Comparison of ENCODE assay signal across 20 cellular contexts in genomic region chr19:656751-657559, GRCh38. TPM values are rescaled to one million over a fixed set of nuclear protein-coding genes. Genes with fewer than 3 reads are reported as not detected.
A peak's percentile ranks its signal among the peaks of the same experiment; 100 is the strongest.
DNase-seq lines count a peak whose midpoint lies in the region; ATAC-seq and TF ChIP-seq lines count a peak whose summit lies in the region.
"Had no signal": no experiment of that assay in that cellular context is flagged by ENCODE, and none has a peak within 500 bp of the region (broad histone marks: within the 10 kb centered on the region; RNA-seq: fewer than 3 reads in every experiment).

No MANE protein-coding gene starts in this region.

- no peak for ATAC-seq in activated naive CD4-positive, alpha-beta T cell treated with anti-CD3 and anti-CD28 coated beads, Interleukin-2, amount 50 U/mL, for 72 hours
- ATAC-seq in T-helper 17 cell = no peak
- ATAC-seq in psoas muscle = no peak
- ATAC-seq: PC-3 had no signal

- H3K27ac ChIP-seq in spleen (peak overlapping the region in 5 of 8 donors; percentile 7 to 99 (median 98)), psoas muscle (no peak overlapping the region)

- peaks cover 17 to 29% of the 10 kb centered on the region in 2 donors for H3K36me3 Mint-ChIP-seq in activated naive CD4-positive, alpha-beta T cell treated with anti-CD3 and anti-CD28 coated beads, Interleukin-2, amount 50 U/mL, for 72 hours
- no peaks in the 10 kb centered on the region for H3K36me3 Mint-ChIP-seq in T-helper 17 cell (ENCODE audit: low read depth)
- no peaks in the 10 kb centered on the region for H3K36me3 Mint-ChIP-seq in immature natural killer cell

- no peaks in the 10 kb centered on the region for H3K27me3 Mint-ChIP-seq in T-helper 17 cell
- H3K27me3 Mint-ChIP-seq in immature natural killer cell (ENCODE audit: low read depth in 3 of 3) = peaks cover 25 to 38% (median 30%) of the 10 kb centered on the region in 3 donors
- H3K27me3 Mint-ChIP-seq: activated CD4-positive, alpha-beta T cell treated with anti-CD3 and anti-CD28 coated beads, Interleukin-2, amount 10 ng/mL, durations not matched to agents 24 days and 14 days had no signal

- DNase-seq in activated naive CD4-positive, alpha-beta T cell treated with anti-CD3 and anti-CD28 coated beads, Interleukin-2, amount 50 U/mL, for 72 hours (ENCODE audit: low spot score in 2 of 2) = no peak
- DNase-seq in activated naive CD4-positive, alpha-beta T cell (lab: John Stamatoyannopoulos, UW) = no peak
- no peak for DNase-seq in T-helper 17 cell
- DNase-seq in immature natural killer cell = no peak
- peak; percentile 74 for DNase-seq in spleen
- DNase-seq in GM13977 (ENCODE audit: low spot score) = no peak
- no peak for DNase-seq in psoas muscle
- no peak for DNase-seq in foreskin fibroblast
- DNase-seq: activated CD4-positive, alpha-beta T cell treated with anti-CD3 and anti-CD28 coated beads, Interleukin-2, amount 10 ng/mL, durations not matched to agents 24 days and 14 days; activated naive CD4-positive, alpha-beta T cell treated with Interleukin-2 at 50 U/mL for 16 hours; DMS153; NCI-H82; PC-3; retina; SIG-M5; stimulated activated CD4-positive, alpha-beta T cell treated with anti-CD3 and anti-CD28 coated beads, Interleukin-12 subunit alpha, Interleukin-12 subunit beta, amount 100 ng/mL, for 4 hours; stimulated activated CD8-positive, alpha-beta memory T cell treated with anti-CD3 and anti-CD28 coated beads, Interleukin-4, amount 100 ng/mL, for 48 hours; T-helper 1 cell had no signal

- 75 to 89% (median 84%) methylated on average over 33 to 43 of the region's 43 CpGs for WGBS in spleen, 5 donors
- WGBS in psoas muscle, 3 donors = 80 to 83% (median 83%) methylated on average over 42 to 43 of the region's 43 CpGs

- H3K36me3 ChIP-seq in spleen = peaks cover 0 to 75% (median 38%) of the 10 kb centered on the region in 6 donors
- peaks cover 0 to 20% of the 10 kb centered on the region in 2 donors for H3K36me3 ChIP-seq in psoas muscle (ENCODE audit: insufficient read depth in 1 of 2, low read depth in 1 of 2)

- H3K4me3 ChIP-seq in spleen (peak overlapping the region in 1 of 8 donors; percentile 1), psoas muscle (no peak overlapping the region), foreskin fibroblast (ENCODE audit: low read depth in 1 of 2, low read length in 2 of 2) (no peak overlapping the region)

- in situ Hi-C loops in GM13977 (cut with MboI; ENCODE audit: low pct_unique_long_range_greater_than_20kb, low sequenced_read_pairs, unreplicated experiment) = no loop called here

- H3K4me1 ChIP-seq in spleen (peaks cover 46 to 100% (median 80%) of the 10 kb centered on the region in 6 donors), psoas muscle (peaks cover 50% of the 10 kb centered on the region)

- no peak for TF ChIP-seq POLR2A in spleen (IDR thresholded peaks at IDR 0.05)

- TF ChIP-seq CTCF in spleen (IDR thresholded peaks at IDR 0.05 in 8 of 11, conservative IDR thresholded peaks at IDR 0.05 in 3 of 11) = no peak
- TF ChIP-seq CTCF in GM13977 (IDR thresholded peaks at IDR 0.05; ENCODE audit: extremely low read depth, insufficient read depth, missing control alignments) = no peak
- TF ChIP-seq CTCF in psoas muscle (IDR thresholded peaks at IDR 0.05) = no peak
- TF ChIP-seq CTCF in foreskin fibroblast (IDR thresholded peaks at IDR 0.05; ENCODE audit: low read depth, low read length) = no peak

- H3K4me3 Mint-ChIP-seq in T-helper 17 cell (peak overlapping the region; percentile 69), immature natural killer cell (peak overlapping the region in 3 of 5 donors; percentile 7 to 75 (median 61))
- H3K4me3 Mint-ChIP-seq: activated CD4-positive, alpha-beta T cell treated with anti-CD3 and anti-CD28 coated beads, Interleukin-2, amount 10 ng/mL, durations not matched to agents 24 days and 14 days had no signal

- H3K9me3 Mint-ChIP-seq in activated naive CD4-positive, alpha-beta T cell treated with anti-CD3 and anti-CD28 coated beads, Interleukin-2, amount 50 U/mL, for 72 hours = no peaks in the 10 kb centered on the region
- H3K9me3 Mint-ChIP-seq in immature natural killer cell = no peaks in the 10 kb centered on the region
- H3K9me3 Mint-ChIP-seq: activated CD4-positive, alpha-beta T cell treated with anti-CD3 and anti-CD28 coated beads, Interleukin-2, amount 10 ng/mL, durations not matched to agents 24 days and 14 days had no signal

- peak overlapping the region; percentile 14 to 70 for H3K27ac Mint-ChIP-seq in activated naive CD4-positive, alpha-beta T cell treated with anti-CD3 and anti-CD28 coated beads, Interleukin-2, amount 50 U/mL, for 72 hours
- peak overlapping the region; percentile 95 for H3K27ac Mint-ChIP-seq in T-helper 17 cell
- H3K27ac Mint-ChIP-seq in immature natural killer cell = peak overlapping the region in 5 of 6 donors; percentile 82 to 99 (median 93)

- no peaks in the 10 kb centered on the region for H3K9me3 ChIP-seq in T-helper 17 cell (ENCODE audit: control insufficient read depth, low read length, poor library complexity, severe bottlenecking)
- H3K9me3 ChIP-seq in spleen = no peaks in the 10 kb centered on the region
- no peaks in the 10 kb centered on the region for H3K9me3 ChIP-seq in psoas muscle

- no peaks in the 10 kb centered on the region for H3K27me3 ChIP-seq in spleen (replicated peaks in 1 of 7)
- H3K27me3 ChIP-seq in psoas muscle (ENCODE audit: insufficient read depth in 3 of 3, low read length in 2 of 3) = no peaks in the 10 kb centered on the region

- H3K4me1 Mint-ChIP-seq in T-helper 17 cell = peaks cover 49% of the 10 kb centered on the region
- peaks cover 49 to 73% of the 10 kb centered on the region in 2 donors for H3K4me1 Mint-ChIP-seq in immature natural killer cell

- intact Hi-C loops in spleen (cut with DNase I; ENCODE audit: low total_unique reads) (no loop called here), psoas muscle (cut with DNase I) (no loop called here)

RNA-seq across cellular contexts. Expression of gene RNF126, which starts 6.1 kb away (rescaled TPM):
- 10 to 100 TPM; 69.6 to 98.7 TPM for total RNA-seq in activated naive CD4-positive, alpha-beta T cell treated with anti-CD3 and anti-CD28 coated beads, Interleukin-2, amount 50 U/mL, for 72 hours
- total RNA-seq in T-helper 17 cell = 100 to 1,000 TPM; 105 to 126 TPM
- 100 to 1,000 TPM in 1 of 3 donors, 10 to 100 TPM in 2; 78.7 to 119 (median 94.4) TPM for polyA plus RNA-seq in immature natural killer cell
- total RNA-seq in spleen = 10 to 100 TPM; 49.2 to 95.1 (median 57.7) TPM
- 10 to 100 TPM; 38.1 to 55.3 (median 45.0) TPM for polyA plus RNA-seq in spleen
- 10 to 100 TPM; 25.2 to 62.9 (median 50.4) TPM for total RNA-seq in psoas muscle
- 10 to 100 TPM; 48.8 to 72.1 (median 63.3) TPM for polyA plus RNA-seq in psoas muscle

RNA-seq across cellular contexts. Expression of gene FGF22, which starts 17.3 kb away (rescaled TPM):
- not detected for total RNA-seq in activated naive CD4-positive, alpha-beta T cell treated with anti-CD3 and anti-CD28 coated beads, Interleukin-2, amount 50 U/mL, for 72 hours
- under 1 TPM; 0.65 to 0.68 TPM for total RNA-seq in T-helper 17 cell
- under 1 TPM in 1 of 3 donors, not detected in 2; 0.54 TPM for polyA plus RNA-seq in immature natural killer cell
- under 1 TPM in 2 of 7 donors, not detected in 5; 0.27 to 0.61 TPM for total RNA-seq in spleen
- under 1 TPM in 2 of 3 donors, not detected in 1; 0.10 to 0.20 TPM for polyA plus RNA-seq in spleen
- under 1 TPM in 2 of 4 donors, not detected in 2; 0.15 to 0.26 TPM for total RNA-seq in psoas muscle
- polyA plus RNA-seq in psoas muscle = under 1 TPM; 0.14 to 0.42 (median 0.16) TPM
- total RNA-seq: activated CD4-positive, alpha-beta T cell treated with anti-CD3 and anti-CD28 coated beads, Interleukin-2, amount 10 ng/mL, durations not matched to agents 24 days and 14 days had no signal

RNA-seq across cellular contexts. Expression of gene FSTL3, which starts 19.2 kb away (rescaled TPM):
- total RNA-seq in activated naive CD4-positive, alpha-beta T cell treated with anti-CD3 and anti-CD28 coated beads, Interleukin-2, amount 50 U/mL, for 72 hours = 10 to 100 TPM in 1 of 2 donors, 1 to 10 TPM in 1; 4.1 to 10.1 TPM
- total RNA-seq in T-helper 17 cell (1 to 10 TPM; 1.3 to 2.0 TPM), spleen (10 to 100 TPM; 11.5 to 43.4 (median 16.6) TPM), psoas muscle (10 to 100 TPM in 2 of 4 donors, 1 to 10 TPM in 2; 5.4 to 11.5 (median 8.5) TPM)
- polyA plus RNA-seq in immature natural killer cell (1 to 10 TPM in 2 of 3 donors, not detected in 1; 1.4 to 2.6 TPM), spleen (10 to 100 TPM in 2 of 3 donors, 1 to 10 TPM in 1; 5.6 to 31.2 (median 10.9) TPM), psoas muscle (10 to 100 TPM in 1 of 3 donors, 1 to 10 TPM in 2; 4.3 to 30.3 (median 6.1) TPM)

RNA-seq across cellular contexts. Expression of gene POLRMT, which starts 23.6 kb away (rescaled TPM):
- total RNA-seq in activated naive CD4-positive, alpha-beta T cell treated with anti-CD3 and anti-CD28 coated beads, Interleukin-2, amount 50 U/mL, for 72 hours = 10 to 100 TPM; 47.0 to 57.7 TPM
- total RNA-seq in T-helper 17 cell = 10 to 100 TPM; 61.3 to 64.7 TPM
- polyA plus RNA-seq in immature natural killer cell = 10 to 100 TPM; 26.6 to 38.1 (median 37.5) TPM
- total RNA-seq in spleen = 10 to 100 TPM; 28.6 to 55.6 (median 49.7) TPM
- polyA plus RNA-seq in spleen = 100 to 1,000 TPM in 2 of 3 donors, 10 to 100 TPM in 1; 67.8 to 105 (median 102) TPM
- 10 to 100 TPM; 66.1 to 99.8 (median 81.4) TPM for total RNA-seq in psoas muscle
- 10 to 100 TPM; 61.7 to 79.6 (median 66.5) TPM for polyA plus RNA-seq in psoas muscle

RNA-seq across cellular contexts. Expression of gene PRSS57, which starts 38.3 kb away (rescaled TPM):
- not detected for total RNA-seq in activated naive CD4-positive, alpha-beta T cell treated with anti-CD3 and anti-CD28 coated beads, Interleukin-2, amount 50 U/mL, for 72 hours
- total RNA-seq in T-helper 17 cell = not detected
- polyA plus RNA-seq in immature natural killer cell = 10 to 100 TPM in 1 of 3 donors, 1 to 10 TPM in 2; 5.8 to 41.4 (median 6.3) TPM
- total RNA-seq in spleen = 1 to 10 TPM in 2 of 7 donors, under 1 TPM in 3, not detected in 2; 0.46 to 2.5 (median 0.60) TPM
- polyA plus RNA-seq in spleen = under 1 TPM; 0.24 to 0.70 (median 0.27) TPM
- under 1 TPM in 1 of 4 donors, not detected in 3; 0.25 TPM for total RNA-seq in psoas muscle
- under 1 TPM in 1 of 3 donors, not detected in 2; 0.05 TPM for polyA plus RNA-seq in psoas muscle
- total RNA-seq: activated CD4-positive, alpha-beta T cell treated with anti-CD3 and anti-CD28 coated beads, Interleukin-2, amount 10 ng/mL, durations not matched to agents 24 days and 14 days; PC-3; temporal lobe had no signal
- polyA plus RNA-seq: BJ had no signal

Comparison
In these comparisons a context has a peak if more than half of its experiments do, and no peak if none do; other contexts are left out.
1. H3K27ac Mint-ChIP-seq: peak in every context shown above with its lines; median percentile 95 in T-helper 17 cell; 93 in immature natural killer cell; 42 in activated naive CD4-positive, alpha-beta T cell treated with anti-CD3 and anti-CD28 coated beads, Interleukin-2, amount 50 U/mL, for 72 hours.